ENCODE assay signal across 1 cellular context in genomic region chr5:61347088-61347487, GRCh38.
TF ChIP-seq lines count a peak whose summit lies in the region.

No MANE protein-coding gene starts in this region.

TF ChIP-seq in HepG2, 621 proteins besides CTCF, POLR2A, EP300 and RAD21 (continued from another document):
- TF ChIP-seq EZH2 (conservative IDR thresholded peaks at IDR 0.05; ENCODE audit: low read depth, low read length) = no peak
- TF ChIP-seq SALL1 (CRISPR knock-in tag; IDR thresholded peaks at IDR 0.05) = 0 out of 2 replicates have a peak, but pooled peaks have one; percentile 17
- no peak for TF ChIP-seq ZBTB26 (CRISPR knock-in tag; IDR thresholded peaks at IDR 0.05; ENCODE audit: borderline replicate concordance)
- TF ChIP-seq TRIM24 (CRISPR knock-in tag; IDR thresholded peaks at IDR 0.05) = no peak
- no peak for TF ChIP-seq ZSCAN20 (CRISPR knock-in tag; IDR thresholded peaks at IDR 0.05; ENCODE audit: borderline replicate concordance)
- no peak for TF ChIP-seq REPIN1 (CRISPR knock-in tag; IDR thresholded peaks at IDR 0.05; ENCODE audit: borderline replicate concordance, low read depth)
- TF ChIP-seq ZNF24 (IDR thresholded peaks at IDR 0.05) = no peak
- TF ChIP-seq TCF12 (IDR thresholded peaks at IDR 0.05) = no peak
- no peak for TF ChIP-seq TCF12 (CRISPR knock-in tag; IDR thresholded peaks at IDR 0.05)
- TF ChIP-seq GABPB1 (CRISPR knock-in tag; IDR thresholded peaks at IDR 0.05) = no peak
- no peak for TF ChIP-seq ZNF510 (CRISPR knock-in tag; IDR thresholded peaks at IDR 0.05; ENCODE audit: low read depth)
- no peak for TF ChIP-seq POLR2AphosphoS5 (IDR thresholded peaks at IDR 0.05; ENCODE audit: low read depth, low read length)
- no peak for TF ChIP-seq ZFX (CRISPR knock-in tag; IDR thresholded peaks at IDR 0.05; ENCODE audit: low read depth)
- TF ChIP-seq RARA (CRISPR knock-in tag; IDR thresholded peaks at IDR 0.05) = 0 out of 2 replicates have a peak, but pooled peaks have one; percentile 10
- peak; percentile 90 for TF ChIP-seq CEBPB (IDR thresholded peaks at IDR 0.05; ENCODE audit: borderline replicate concordance, low read depth, low read length)
- TF ChIP-seq RORA (CRISPR knock-in tag; IDR thresholded peaks at IDR 0.05) = no peak
- TF ChIP-seq ZNF644 (CRISPR knock-in tag; IDR thresholded peaks at IDR 0.05; ENCODE audit: low read depth) = peak; percentile 96
- TF ChIP-seq TFAP4 (IDR thresholded peaks at IDR 0.05; ENCODE audit: borderline replicate concordance, low read depth) = 0 out of 2 replicates have a peak, but pooled peaks have one; percentile 14
- TF ChIP-seq AHR (CRISPR knock-in tag; IDR thresholded peaks at IDR 0.05) = no peak
- TF ChIP-seq MTA3 (CRISPR knock-in tag; IDR thresholded peaks at IDR 0.05) = no peak
- no peak for TF ChIP-seq SP140L (CRISPR knock-in tag; IDR thresholded peaks at IDR 0.05; ENCODE audit: borderline replicate concordance)
- 0 out of 2 replicates have a peak, but pooled peaks have one; percentile 27 for TF ChIP-seq CBX5 (CRISPR knock-in tag; IDR thresholded peaks at IDR 0.05; ENCODE audit: borderline replicate concordance)
- no peak for TF ChIP-seq ZNF550 (CRISPR knock-in tag; IDR thresholded peaks at IDR 0.05; ENCODE audit: borderline replicate concordance)
- no peak for TF ChIP-seq IRF1 (CRISPR knock-in tag; IDR thresholded peaks at IDR 0.05; ENCODE audit: low read depth)
- no peak for TF ChIP-seq RNF2 (conservative IDR thresholded peaks at IDR 0.05; ENCODE audit: low read depth)
- no peak for TF ChIP-seq NR3C1 (CRISPR knock-in tag; IDR thresholded peaks at IDR 0.05)
- TF ChIP-seq REXO4 (CRISPR knock-in tag; IDR thresholded peaks at IDR 0.05; ENCODE audit: borderline replicate concordance) = no peak
- no peak for TF ChIP-seq NFE2L1 (CRISPR knock-in tag; IDR thresholded peaks at IDR 0.05; ENCODE audit: borderline replicate concordance)
- no peak for TF ChIP-seq BCLAF1 (IDR thresholded peaks at IDR 0.05)
- TF ChIP-seq SKIL (CRISPR knock-in tag; IDR thresholded peaks at IDR 0.05; ENCODE audit: borderline replicate concordance) = no peak
- TF ChIP-seq NAIF1 (CRISPR knock-in tag; IDR thresholded peaks at IDR 0.05; ENCODE audit: borderline replicate concordance) = no peak
- no peak for TF ChIP-seq ZNF496 (CRISPR knock-in tag; IDR thresholded peaks at IDR 0.05; ENCODE audit: insufficient replicate concordance)
- TF ChIP-seq NFKB2 (CRISPR knock-in tag; IDR thresholded peaks at IDR 0.05; ENCODE audit: borderline replicate concordance) = no peak
- no peak for TF ChIP-seq SRSF9 (IDR thresholded peaks at IDR 0.05; ENCODE audit: borderline replicate concordance, insufficient read depth, low read depth, low read length, poor library complexity, severe bottlenecking)
- peak; percentile 78 for TF ChIP-seq CEBPG (CRISPR knock-in tag; IDR thresholded peaks at IDR 0.05)
